Comparison of ENCODE assay signal across 1 cellular context in genomic region chr6:53349209-53349693, GRCh38.
TF ChIP-seq lines count a peak whose summit lies in the region.

No MANE protein-coding gene starts in this region.

TF ChIP-seq in K562, 482 proteins besides CTCF, POLR2A, EP300 and RAD21 (continued from another document and continues in another):
- TF ChIP-seq, protein P1, sequence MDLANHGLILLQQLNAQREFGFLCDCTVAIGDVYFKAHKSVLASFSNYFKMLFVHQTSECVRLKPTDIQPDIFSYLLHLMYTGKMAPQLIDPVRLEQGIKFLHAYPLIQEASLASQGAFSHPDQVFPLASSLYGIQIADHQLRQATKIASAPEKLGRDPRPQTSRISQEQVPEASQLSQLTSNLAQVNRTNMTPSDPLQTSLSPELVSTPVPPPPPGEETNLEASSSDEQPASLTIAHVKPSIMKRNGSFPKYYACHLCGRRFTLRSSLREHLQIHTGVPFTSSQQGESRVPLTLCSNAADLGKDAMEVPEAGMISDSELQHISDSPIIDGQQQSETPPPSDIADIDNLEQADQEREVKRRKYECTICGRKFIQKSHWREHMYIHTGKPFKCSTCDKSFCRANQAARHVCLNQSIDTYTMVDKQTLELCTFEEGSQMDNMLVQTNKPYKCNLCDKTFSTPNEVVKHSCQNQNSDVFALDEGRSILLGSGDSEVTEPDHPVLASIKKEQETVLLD (IDR thresholded peaks at IDR 0.05), result 0 out of 2 replicates have a peak, but pooled peaks have one; percentile 43
- TF ChIP-seq ZNF124 (CRISPR knock-in tag; IDR thresholded peaks at IDR 0.05) (no peak), ZKSCAN8 (CRISPR knock-in tag; IDR thresholded peaks at IDR 0.05) (no peak), AFF1 (IDR thresholded peaks at IDR 0.05; ENCODE audit: low read depth in 1 of 2, partially characterized antibody in 2 of 2) (peak in 1 of 2 experiments; percentile 20), ZNF253 (CRISPR knock-in tag; conservative IDR thresholded peaks at IDR 0.05) (no peak), NR2C2 (CRISPR knock-in tag; IDR thresholded peaks at IDR 0.05) (no peak), NR2C2 (tag; IDR thresholded peaks at IDR 0.05) (0 out of 2 replicates have a peak, but pooled peaks have one; percentile 6), ZNF75A (CRISPR knock-in tag; IDR thresholded peaks at IDR 0.05) (no peak), TAF15 (IDR thresholded peaks at IDR 0.05; ENCODE audit: low read depth, low read length) (no peak), ATF7 (IDR thresholded peaks at IDR 0.05) (peak; percentile 5), ZC3H8 (IDR thresholded peaks at IDR 0.05) (no peak), KDM1A (IDR thresholded peaks at IDR 0.05) (0 out of 4 replicates have a peak, but pooled peaks of 1 of the 2 experiments have one; percentile 4), EHMT2 (IDR thresholded peaks at IDR 0.05) (no peak), ARID4B (CRISPR knock-in tag; IDR thresholded peaks at IDR 0.05) (no peak), ZNF121 (CRISPR knock-in tag; conservative IDR thresholded peaks at IDR 0.05) (no peak), CSDE1 (IDR thresholded peaks at IDR 0.05) (0 out of 4 replicates have a peak, but pooled peaks of 1 of the 2 experiments have one; percentile 10), TFAM (CRISPR knock-in tag; conservative IDR thresholded peaks at IDR 0.05) (no peak), SUPT5H (IDR thresholded peaks at IDR 0.05) (no peak)
- TF ChIP-seq, protein P2, sequence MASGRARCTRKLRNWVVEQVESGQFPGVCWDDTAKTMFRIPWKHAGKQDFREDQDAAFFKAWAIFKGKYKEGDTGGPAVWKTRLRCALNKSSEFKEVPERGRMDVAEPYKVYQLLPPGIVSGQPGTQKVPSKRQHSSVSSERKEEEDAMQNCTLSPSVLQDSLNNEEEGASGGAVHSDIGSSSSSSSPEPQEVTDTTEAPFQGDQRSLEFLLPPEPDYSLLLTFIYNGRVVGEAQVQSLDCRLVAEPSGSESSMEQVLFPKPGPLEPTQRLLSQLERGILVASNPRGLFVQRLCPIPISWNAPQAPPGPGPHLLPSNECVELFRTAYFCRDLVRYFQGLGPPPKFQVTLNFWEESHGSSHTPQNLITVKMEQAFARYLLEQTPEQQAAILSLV (tag; IDR thresholded peaks at IDR 0.05), result no peak
- TF ChIP-seq, protein P3, sequence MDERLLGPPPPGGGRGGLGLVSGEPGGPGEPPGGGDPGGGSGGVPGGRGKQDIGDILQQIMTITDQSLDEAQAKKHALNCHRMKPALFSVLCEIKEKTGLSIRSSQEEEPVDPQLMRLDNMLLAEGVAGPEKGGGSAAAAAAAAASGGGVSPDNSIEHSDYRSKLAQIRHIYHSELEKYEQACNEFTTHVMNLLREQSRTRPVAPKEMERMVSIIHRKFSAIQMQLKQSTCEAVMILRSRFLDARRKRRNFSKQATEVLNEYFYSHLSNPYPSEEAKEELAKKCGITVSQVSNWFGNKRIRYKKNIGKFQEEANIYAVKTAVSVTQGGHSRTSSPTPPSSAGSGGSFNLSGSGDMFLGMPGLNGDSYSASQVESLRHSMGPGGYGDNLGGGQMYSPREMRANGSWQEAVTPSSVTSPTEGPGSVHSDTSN (CRISPR knock-in tag; IDR thresholded peaks at IDR 0.05; ENCODE audit: low read depth), result no peak
- TF ChIP-seq, protein P3 (tag; conservative IDR thresholded peaks at IDR 0.05; ENCODE audit: low read depth), result 0 out of 2 replicates have a peak, but pooled peaks have one; percentile 42
- TF ChIP-seq, protein P4, sequence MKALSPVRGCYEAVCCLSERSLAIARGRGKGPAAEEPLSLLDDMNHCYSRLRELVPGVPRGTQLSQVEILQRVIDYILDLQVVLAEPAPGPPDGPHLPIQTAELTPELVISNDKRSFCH (CRISPR knock-in tag; IDR thresholded peaks at IDR 0.05), result no peak
- TF ChIP-seq, protein P4 (tag; IDR thresholded peaks at IDR 0.05), result no peak
- TF ChIP-seq, protein P5, sequence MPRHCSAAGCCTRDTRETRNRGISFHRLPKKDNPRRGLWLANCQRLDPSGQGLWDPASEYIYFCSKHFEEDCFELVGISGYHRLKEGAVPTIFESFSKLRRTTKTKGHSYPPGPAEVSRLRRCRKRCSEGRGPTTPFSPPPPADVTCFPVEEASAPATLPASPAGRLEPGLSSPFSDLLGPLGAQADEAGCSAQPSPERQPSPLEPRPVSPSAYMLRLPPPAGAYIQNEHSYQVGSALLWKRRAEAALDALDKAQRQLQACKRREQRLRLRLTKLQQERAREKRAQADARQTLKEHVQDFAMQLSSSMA (CRISPR knock-in tag; IDR thresholded peaks at IDR 0.05), result no peak
- TF ChIP-seq, protein P6, sequence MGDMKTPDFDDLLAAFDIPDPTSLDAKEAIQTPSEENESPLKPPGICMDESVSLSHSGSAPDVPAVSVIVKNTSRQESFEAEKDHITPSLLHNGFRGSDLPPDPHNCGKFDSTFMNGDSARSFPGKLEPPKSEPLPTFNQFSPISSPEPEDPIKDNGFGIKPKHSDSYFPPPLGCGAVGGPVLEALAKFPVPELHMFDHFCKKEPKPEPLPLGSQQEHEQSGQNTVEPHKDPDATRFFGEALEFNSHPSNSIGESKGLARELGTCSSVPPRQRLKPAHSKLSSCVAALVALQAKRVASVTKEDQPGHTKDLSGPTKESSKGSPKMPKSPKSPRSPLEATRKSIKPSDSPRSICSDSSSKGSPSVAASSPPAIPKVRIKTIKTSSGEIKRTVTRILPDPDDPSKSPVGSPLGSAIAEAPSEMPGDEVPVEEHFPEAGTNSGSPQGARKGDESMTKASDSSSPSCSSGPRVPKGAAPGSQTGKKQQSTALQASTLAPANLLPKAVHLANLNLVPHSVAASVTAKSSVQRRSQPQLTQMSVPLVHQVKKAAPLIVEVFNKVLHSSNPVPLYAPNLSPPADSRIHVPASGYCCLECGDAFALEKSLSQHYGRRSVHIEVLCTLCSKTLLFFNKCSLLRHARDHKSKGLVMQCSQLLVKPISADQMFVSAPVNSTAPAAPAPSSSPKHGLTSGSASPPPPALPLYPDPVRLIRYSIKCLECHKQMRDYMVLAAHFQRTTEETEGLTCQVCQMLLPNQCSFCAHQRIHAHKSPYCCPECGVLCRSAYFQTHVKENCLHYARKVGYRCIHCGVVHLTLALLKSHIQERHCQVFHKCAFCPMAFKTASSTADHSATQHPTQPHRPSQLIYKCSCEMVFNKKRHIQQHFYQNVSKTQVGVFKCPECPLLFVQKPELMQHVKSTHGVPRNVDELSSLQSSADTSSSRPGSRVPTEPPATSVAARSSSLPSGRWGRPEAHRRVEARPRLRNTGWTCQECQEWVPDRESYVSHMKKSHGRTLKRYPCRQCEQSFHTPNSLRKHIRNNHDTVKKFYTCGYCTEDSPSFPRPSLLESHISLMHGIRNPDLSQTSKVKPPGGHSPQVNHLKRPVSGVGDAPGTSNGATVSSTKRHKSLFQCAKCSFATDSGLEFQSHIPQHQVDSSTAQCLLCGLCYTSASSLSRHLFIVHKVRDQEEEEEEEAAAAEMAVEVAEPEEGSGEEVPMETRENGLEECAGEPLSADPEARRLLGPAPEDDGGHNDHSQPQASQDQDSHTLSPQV (IDR thresholded peaks at IDR 0.05), result peak; percentile 70; the same call in 1 of the 2 replicates
- TF ChIP-seq, protein P7, sequence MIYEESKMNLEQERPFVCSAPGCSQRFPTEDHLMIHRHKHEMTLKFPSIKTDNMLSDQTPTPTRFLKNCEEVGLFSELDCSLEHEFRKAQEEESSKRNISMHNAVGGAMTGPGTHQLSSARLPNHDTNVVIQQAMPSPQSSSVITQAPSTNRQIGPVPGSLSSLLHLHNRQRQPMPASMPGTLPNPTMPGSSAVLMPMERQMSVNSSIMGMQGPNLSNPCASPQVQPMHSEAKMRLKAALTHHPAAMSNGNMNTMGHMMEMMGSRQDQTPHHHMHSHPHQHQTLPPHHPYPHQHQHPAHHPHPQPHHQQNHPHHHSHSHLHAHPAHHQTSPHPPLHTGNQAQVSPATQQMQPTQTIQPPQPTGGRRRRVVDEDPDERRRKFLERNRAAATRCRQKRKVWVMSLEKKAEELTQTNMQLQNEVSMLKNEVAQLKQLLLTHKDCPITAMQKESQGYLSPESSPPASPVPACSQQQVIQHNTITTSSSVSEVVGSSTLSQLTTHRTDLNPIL (CRISPR knock-in tag; IDR thresholded peaks at IDR 0.05), result no peak
- TF ChIP-seq, protein P8, sequence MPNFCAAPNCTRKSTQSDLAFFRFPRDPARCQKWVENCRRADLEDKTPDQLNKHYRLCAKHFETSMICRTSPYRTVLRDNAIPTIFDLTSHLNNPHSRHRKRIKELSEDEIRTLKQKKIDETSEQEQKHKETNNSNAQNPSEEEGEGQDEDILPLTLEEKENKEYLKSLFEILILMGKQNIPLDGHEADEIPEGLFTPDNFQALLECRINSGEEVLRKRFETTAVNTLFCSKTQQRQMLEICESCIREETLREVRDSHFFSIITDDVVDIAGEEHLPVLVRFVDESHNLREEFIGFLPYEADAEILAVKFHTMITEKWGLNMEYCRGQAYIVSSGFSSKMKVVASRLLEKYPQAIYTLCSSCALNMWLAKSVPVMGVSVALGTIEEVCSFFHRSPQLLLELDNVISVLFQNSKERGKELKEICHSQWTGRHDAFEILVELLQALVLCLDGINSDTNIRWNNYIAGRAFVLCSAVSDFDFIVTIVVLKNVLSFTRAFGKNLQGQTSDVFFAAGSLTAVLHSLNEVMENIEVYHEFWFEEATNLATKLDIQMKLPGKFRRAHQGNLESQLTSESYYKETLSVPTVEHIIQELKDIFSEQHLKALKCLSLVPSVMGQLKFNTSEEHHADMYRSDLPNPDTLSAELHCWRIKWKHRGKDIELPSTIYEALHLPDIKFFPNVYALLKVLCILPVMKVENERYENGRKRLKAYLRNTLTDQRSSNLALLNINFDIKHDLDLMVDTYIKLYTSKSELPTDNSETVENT (CRISPR knock-in tag; IDR thresholded peaks at IDR 0.05), result no peak
